Comparison of ENCODE assay signal across 9 cellular contexts in genomic region chr1:234726359-234726836, GRCh38.
DNase-seq lines count a peak whose midpoint lies in the region; ATAC-seq and TF ChIP-seq lines count a peak whose summit lies in the region.
"Had no signal": no experiment of that assay in that cellular context is flagged by ENCODE, and none has a peak within 500 bp of the region (broad histone marks: within the 10 kb centered on the region; RNA-seq: fewer than 3 reads in every experiment).

No MANE protein-coding gene starts in this region.

- ATAC-seq in GM21717 (IDR thresholded peaks at IDR 0.05; ENCODE audit: unreplicated experiment) (no peak), HG02678 (IDR thresholded peaks at IDR 0.05; ENCODE audit: unreplicated experiment) (no peak)

- no peak for TF ChIP-seq CTCF in progenitor cell of endocrine pancreas (IDR thresholded peaks at IDR 0.05; ENCODE audit: unreplicated experiment)
- TF ChIP-seq CTCF in GM10248 (IDR thresholded peaks at IDR 0.05; ENCODE audit: control extremely low read depth, extremely low read depth, low read depth, missing control alignments) = no peak

- no peaks in the 10 kb centered on the region for H3K27me3 Mint-ChIP-seq in progenitor cell of endocrine pancreas

- H3K36me3 Mint-ChIP-seq in progenitor cell of endocrine pancreas (ENCODE audit: insufficient read depth) = no peaks in the 10 kb centered on the region

- no peaks in the 10 kb centered on the region for H3K36me3 ChIP-seq in H7 (replicated peaks; ENCODE audit: control insufficient read depth, insufficient read depth, low read length)
- no peaks in the 10 kb centered on the region for H3K36me3 ChIP-seq in duodenal mucosa (ENCODE audit: control insufficient read depth in 1 of 2, insufficient read depth in 2 of 2, low read length in 2 of 2)

- peaks cover 64 to 73% of the 10 kb centered on the region in 2 donors for H3K4me1 ChIP-seq in duodenal mucosa (ENCODE audit: control insufficient read depth in 1 of 2, insufficient read depth in 2 of 2, low read length in 2 of 2)

- POLR2A ChIA-PET in GM10248 (lab: Yijun Ruan, JAX) = no interaction called here

- CTCF ChIA-PET in GM10248 (lab: Yijun Ruan, JAX) = interaction anchor here (0.7 to 3.3 kb wide), 8 partner anchors 9 to 115 kb away, joined by 3 to 14 read pairs (median 4); no protein-coding TSS in a partner anchor

- no peak overlapping the region for H3K4me3 Mint-ChIP-seq in progenitor cell of endocrine pancreas (ENCODE audit: low read depth)

- peak overlapping the region; percentile 95 for H3K27ac Mint-ChIP-seq in progenitor cell of endocrine pancreas

- H3K4me1 Mint-ChIP-seq in progenitor cell of endocrine pancreas (ENCODE audit: low read depth) = peaks cover 68% of the 10 kb centered on the region

- peak overlapping the region; percentile 93 for H3K27ac ChIP-seq in duodenal mucosa (ENCODE audit: low read depth, low read length)

- H3K4me3 ChIP-seq in H7 (ENCODE audit: insufficient read depth, low read depth, low read length) = no peak overlapping the region
- H3K4me3 ChIP-seq in duodenal mucosa (ENCODE audit: low read depth in 1 of 2, low read length in 2 of 2) = no peak overlapping the region

- no peaks in the 10 kb centered on the region for H3K9me3 Mint-ChIP-seq in progenitor cell of endocrine pancreas (ENCODE audit: low read depth)

- H3K9me3 ChIP-seq in duodenal mucosa (ENCODE audit: control insufficient read depth in 1 of 2, low read length in 2 of 2) = no peaks in the 10 kb centered on the region

- DNase-seq in H7 (peak; percentile 39), NCI-H526 treated with DMSO at 0.1 percent for 48 hours (lab: John Stamatoyannopoulos, UW) (peak; percentile 35), progenitor cell of endocrine pancreas (ENCODE audit: low spot score, unreplicated experiment) (no peak), GM10248 (ENCODE audit: extremely low spot score) (no peak), NOMO-1 treated with dmso at 0.1 percent for 144 hours (lab: John Stamatoyannopoulos, UW; ENCODE audit: unreplicated experiment) (no peak)
- DNase-seq: activated CD4-positive, alpha-beta T cell treated with anti-CD3 and anti-CD28 coated beads for 48 hours had no signal

- peak overlapping the region; percentile 67 to 68 for H3K9ac ChIP-seq in duodenal mucosa (ENCODE audit: low read depth in 1 of 2, low read length in 2 of 2)

- H3K27me3 ChIP-seq in H7 (ENCODE audit: control insufficient read depth, insufficient read depth, low read length) (no peaks in the 10 kb centered on the region; the same call in 1 of the 2 replicates), duodenal mucosa (ENCODE audit: control insufficient read depth in 1 of 2, insufficient read depth in 2 of 2, low read length in 2 of 2) (no peaks in the 10 kb centered on the region)

Comparison
In these comparisons a context has a peak if more than half of its experiments do, and no peak if none do; other contexts are left out.
1. DNase-seq: peak in H7 (single experiment) and NCI-H526 treated with DMSO at 0.1 percent for 48 hours (single experiment); none in progenitor cell of endocrine pancreas (single experiment), GM10248 (single experiment) and NOMO-1 treated with dmso at 0.1 percent for 144 hours (single experiment).